8 cellular contexts compared by ENCODE assay signal in genomic region chr2:113370478-113371091, GRCh38.
DNase-seq lines count a peak whose midpoint lies in the region; FAIRE-seq and TF ChIP-seq lines count a peak whose summit lies in the region.

No MANE protein-coding gene starts in this region.

- H3K4me1 ChIP-seq in HAP-1, result no peaks in the 10 kb centered on the region
- H3K4me1 ChIP-seq in keratinocyte (ENCODE audit: control insufficient read depth, extremely low read depth, insufficient read depth, low read length), result peaks cover 15% of the 10 kb centered on the region

- in situ Hi-C loops in HAP-1 (cut with MboI; ENCODE audit: low sequenced_read_pairs), result loop anchor here (10.0 kb wide), 2 partner anchors 166 to 236 kb away; no protein-coding TSS in a partner anchor
- in situ Hi-C loops in brain microvascular endothelial cell (cut with HindIII; ENCODE audit: low pct_ligation_motif_present, low sequenced_read_pairs), result no loop called here

- H3K36me3 ChIP-seq in HAP-1 (replicated peaks) (no peaks in the 10 kb centered on the region), brain microvascular endothelial cell (replicated peaks) (no peaks in the 10 kb centered on the region), keratinocyte (ENCODE audit: control insufficient read depth in 2 of 2, extremely low read depth in 1 of 2, insufficient read depth in 2 of 2, low read length in 2 of 2) (no peaks in the 10 kb centered on the region)

- H3K4me3 ChIP-seq in HAP-1 (no peak overlapping the region), brain microvascular endothelial cell (ENCODE audit: low read depth, low read length) (no peak overlapping the region), keratinocyte (ENCODE audit: control insufficient read depth in 2 of 3, extremely low read depth in 1 of 3, insufficient read depth in 2 of 3, low read depth in 1 of 3, low read length in 3 of 3) (no peak overlapping the region)

- H3K27ac ChIP-seq in brain microvascular endothelial cell (no peak overlapping the region), keratinocyte (ENCODE audit: control insufficient read depth, insufficient read depth, low read length) (no peak overlapping the region)

- H3K9me3 ChIP-seq in HAP-1 (no peaks in the 10 kb centered on the region), keratinocyte (ENCODE audit: control insufficient read depth, low read depth, low read length) (no peaks in the 10 kb centered on the region)

- H3K9me1 ChIP-seq in keratinocyte (ENCODE audit: control insufficient read depth, extremely low read depth, insufficient read depth, low read length), result no peaks in the 10 kb centered on the region

- H3K9ac ChIP-seq in keratinocyte (ENCODE audit: control insufficient read depth, extremely low read depth, insufficient read depth, low read length), result no peak overlapping the region

- dilution Hi-C loops in keratinocyte (cut with MboI; ENCODE audit: extremely low pct_ligation_motif_present, low sequenced_read_pairs), result no loop called here

- H3K4me2 ChIP-seq in keratinocyte (ENCODE audit: control insufficient read depth, extremely low read depth, insufficient read depth, low read depth, low read length), result peak overlapping the region; percentile 22

- H4K20me1 ChIP-seq in keratinocyte (ENCODE audit: control insufficient read depth, extremely low read depth, insufficient read depth, low read length), result no peaks in the 10 kb centered on the region

- peak; percentile 30 for DNase-seq in AG09319 (ENCODE audit: extremely low read depth, low read depth)
- DNase-seq in HAP-1 (ENCODE audit: low spot score in 2 of 2), result peak; percentile 61 to 69
- DNase-seq in SW480 (ENCODE audit: low spot score), result peak; percentile 89
- peak; percentile 80 for DNase-seq in brain microvascular endothelial cell
- DNase-seq in keratinocyte (ENCODE audit: low read depth, low spot score), result peak; percentile 55
- peak; percentile 67 for DNase-seq in stimulated activated CD4-positive, alpha-beta T cell treated with anti-CD3 and anti-CD28 coated beads, Interleukin-4, amount 100 ng/mL, for 24 hours
- DNase-seq in NCI-H345 (lab: John Stamatoyannopoulos, UW), result no peak
- DNase-seq in DMS114 treated with DMSO at 0.1 percent for 48 hours (lab: John Stamatoyannopoulos, UW; ENCODE audit: unreplicated experiment), result no peak

- peak; percentile 96 for FAIRE-seq in keratinocyte (lab: Jason Lieb, UNC)

- no peaks in the 10 kb centered on the region for H3K79me2 ChIP-seq in keratinocyte (ENCODE audit: control insufficient read depth, insufficient read depth, low read length)

- no peaks in the 10 kb centered on the region; the same call in 1 of the 2 replicates for H3K27me3 ChIP-seq in HAP-1 (ENCODE audit: low read depth)
- H3K27me3 ChIP-seq in brain microvascular endothelial cell (replicated peaks), result no peaks in the 10 kb centered on the region
- H3K27me3 ChIP-seq in keratinocyte (ENCODE audit: control insufficient read depth, extremely low read depth, insufficient read depth, low read length), result no peaks in the 10 kb centered on the region

- H2AFZ ChIP-seq in keratinocyte (ENCODE audit: control insufficient read depth, low read length), result no peak overlapping the region

- TF ChIP-seq CTCF in AG09319 (IDR thresholded peaks at IDR 0.05; ENCODE audit: low read depth, low read length) (peak; percentile 59), brain microvascular endothelial cell (IDR thresholded peaks at IDR 0.05; ENCODE audit: low read depth, low read length, missing control alignments) (peak; percentile 71), keratinocyte (optimal IDR thresholded peaks at IDR 0.05 in 1 of 3, IDR thresholded peaks at IDR 0.05 in 1 of 3, conservative IDR thresholded peaks at IDR 0.05 in 1 of 3; ENCODE audit: extremely low read depth in 1 of 3, insufficient read depth in 2 of 3, low read length in 3 of 3) (peak; percentile 52 to 66 (median 52))

Comparison
In these comparisons a context has a peak if more than half of its experiments do, and no peak if none do; other contexts are left out.
1. DNase-seq: peak in AG09319 (single experiment), HAP-1 (2 of 2), SW480 (single experiment), brain microvascular endothelial cell (single experiment), keratinocyte (single experiment) and stimulated activated CD4-positive, alpha-beta T cell treated with anti-CD3 and anti-CD28 coated beads, Interleukin-4, amount 100 ng/mL, for 24 hours (single experiment); none in NCI-H345 (single experiment) and DMS114 treated with DMSO at 0.1 percent for 48 hours (single experiment).
2. Peak in every context shown above with its lines, with median percentiles within 50 percentile points of each other: CTCF ChIP-seq.